Comparison of ENCODE assay signal across 25 cellular contexts in genomic region chr13:47049276-47049989, GRCh38.
DNase-seq lines count a peak whose midpoint lies in the region; ATAC-seq, FAIRE-seq and TF ChIP-seq lines count a peak whose summit lies in the region.
"Had no signal": no experiment of that assay in that cellular context is flagged by ENCODE, and none has a peak within 500 bp of the region (broad histone marks: within the 10 kb centered on the region; RNA-seq: fewer than 3 reads in every experiment).

No MANE protein-coding gene starts in this region.

- H4K8ac ChIP-seq in H1 (ENCODE audit: extremely low read depth, insufficient read depth, low read length): no peak overlapping the region

- no peaks in the 10 kb centered on the region for H3F3A ChIP-seq in SK-N-SH (replicated peaks; ENCODE audit: insufficient read depth)

- CTCF ChIA-PET in SK-N-SH (lab: Yijun Ruan, JAX) (no interaction called here), H1 (lab: Charles Lee; ENCODE audit: partially characterized antibody) (no interaction called here)

- no peak overlapping the region for H2BK15ac ChIP-seq in H1 (ENCODE audit: low read length)

- no peak overlapping the region for H3K18ac ChIP-seq in H1 (ENCODE audit: extremely low read depth, low read length)

- TF ChIP-seq EP300 in SK-N-SH (IDR thresholded peaks at IDR 0.05; ENCODE audit: borderline replicate concordance in 1 of 2, low read depth in 1 of 2, low read length in 1 of 2): no peak
- TF ChIP-seq EP300 in H1 (IDR thresholded peaks at IDR 0.05; ENCODE audit: borderline replicate concordance in 1 of 2, low read depth in 2 of 2, low read length in 2 of 2): no peak

- no peak overlapping the region for H2AK5ac ChIP-seq in H1 (ENCODE audit: low read depth, low read length)

- no peak overlapping the region for H3K56ac ChIP-seq in H1 (replicated peaks; ENCODE audit: insufficient read length, low read depth, low read length)

- H3K9me2 ChIP-seq in SK-N-SH: no peaks in the 10 kb centered on the region

- H3K36me3 ChIP-seq in SK-N-SH (replicated peaks in 1 of 2; ENCODE audit: control insufficient read depth in 1 of 2, insufficient read depth in 2 of 2, low read length in 1 of 2): no peaks in the 10 kb centered on the region
- H3K36me3 ChIP-seq in H1 (ENCODE audit: control insufficient read depth in 2 of 4, insufficient read depth in 4 of 4, low read length in 3 of 4): no peaks in the 10 kb centered on the region
- no peaks in the 10 kb centered on the region for H3K36me3 ChIP-seq in mesodermal cell (ENCODE audit: control insufficient read depth, insufficient read depth, low read length)
- H3K36me3 ChIP-seq: HAP-1, Peyer's patch, SJCRH30 had no signal

- no peak overlapping the region for H2BK12ac ChIP-seq in H1 (ENCODE audit: low read depth, low read length)

- no peak overlapping the region for H3K14ac ChIP-seq in H1 (ENCODE audit: insufficient read length)

- no peak overlapping the region for H4K5ac ChIP-seq in H1 (ENCODE audit: insufficient read length, low read depth, low read length)

- ATAC-seq in SK-N-SH treated with all-trans-retinoic acid at 6 μM for 48 hours: no peak; the same call in 2 of the 3 replicates

- H2BK120ac ChIP-seq in H1 (replicated peaks; ENCODE audit: low read depth, low read length): no peak overlapping the region

- DNase-seq in SK-N-SH (no peak), H1 (ENCODE audit: low read depth in 1 of 2, low spot score in 2 of 2) (no peak), NCI-H446 treated with DMSO at 0.1 percent for 48 hours (lab: John Stamatoyannopoulos, UW) (no peak), NCI-H2029 (lab: John Stamatoyannopoulos, UW) (no peak), NCI-H510A treated with DMSO at 0.1 percent for 48 hours (lab: John Stamatoyannopoulos, UW) (no peak), AML-193 (lab: John Stamatoyannopoulos, UW) (no peak)
- DNase-seq: CD8-positive, alpha-beta memory T cell; DMS53; GDM1; NCI-H1092 treated with DMSO at 0.1 percent for 48 hours; NCI-H1436 treated with DMSO at 0.1 percent for 48 hours; NCI-H2029 treated with DMSO at 0.1 percent for 48 hours; NCI-H226; NCI-H524 treated with DMSO at 0.1 percent for 48 hours; NCI-H82; Peyer's patch; SJCRH30 had no signal

- H3K4me3 ChIP-seq in SK-N-SH (ENCODE audit: low read depth in 2 of 2, low read length in 1 of 2): no peak overlapping the region
- no peak overlapping the region for H3K4me3 ChIP-seq in H1 (ENCODE audit: extremely low read depth in 1 of 4, insufficient read depth in 2 of 4, low read depth in 3 of 4, low read length in 4 of 4)
- H3K4me3 ChIP-seq in mesodermal cell (ENCODE audit: extremely low read depth, insufficient read depth, low read length, poor library complexity, severe bottlenecking): no peak overlapping the region
- H3K4me3 ChIP-seq: HAP-1, Peyer's patch, SJCRH30 had no signal

- H3K9me3 ChIP-seq in SK-N-SH (no peaks in the 10 kb centered on the region), H1 (ENCODE audit: insufficient read depth in 2 of 2, low read depth in 1 of 2, low read length in 1 of 2) (no peaks in the 10 kb centered on the region), mesodermal cell (ENCODE audit: control insufficient read depth, low read length) (no peaks in the 10 kb centered on the region)
- H3K9me3 ChIP-seq: HAP-1, Peyer's patch, SJCRH30 had no signal

- WGBS in SK-N-SH (ENCODE audit: low lambda C conversion rate): 45% methylated on average over 4 of the region's 4 CpGs
- WGBS in H1 (ENCODE audit: extremely low coverage in 1 of 2, insufficient coverage in 1 of 2, insufficient read length in 1 of 2, insufficient replicate concordance in 2 of 2, low coverage in 1 of 2, low lambda C conversion rate in 2 of 2, missing lambda C conversion rate in 1 of 2), 2 experiments: 84% methylated on average over 4 of the region's 4 CpGs; no CpG with 5 or more reads in 1 of the 2 experiments
- WGBS in mesodermal cell (ENCODE audit: insufficient coverage in 2 of 2), 2 experiments: 75 to 88% methylated on average over 2 to 3 of the region's 4 CpGs

- no peak for TF ChIP-seq POLR2A in H1 (IDR thresholded peaks at IDR 0.05; ENCODE audit: control extremely low read depth in 1 of 2, low read depth in 2 of 2, low read length in 2 of 2)

- 0 out of 2 replicates have a peak overlapping the region, but pooled peaks have one; percentile 47 for H2AFZ ChIP-seq in SK-N-SH (ENCODE audit: low read depth)
- peak overlapping the region; percentile 81 for H2AFZ ChIP-seq in H1 (ENCODE audit: low read length)

- H3K4me1 ChIP-seq in SK-N-SH (ENCODE audit: control insufficient read depth in 1 of 2, insufficient read depth in 2 of 2, low read depth in 1 of 2, low read length in 1 of 2) (no peaks in the 10 kb centered on the region), H1 (replicated peaks in 1 of 4; ENCODE audit: control insufficient read depth in 3 of 4, insufficient read depth in 4 of 4, low read length in 3 of 4) (peaks cover 0 to 5% (median 1%) of the 10 kb centered on the region in 4 experiments; a peak in 2 of 7 replicates), mesodermal cell (ENCODE audit: control insufficient read depth, insufficient read depth, low read length, poor library complexity, severe bottlenecking) (peaks cover 23% of the 10 kb centered on the region)
- H3K4me1 ChIP-seq: HAP-1, Peyer's patch, SJCRH30 had no signal

- no peaks in the 10 kb centered on the region for H3K79me1 ChIP-seq in H1 (ENCODE audit: low read depth, low read length)

- H3K23me2 ChIP-seq in H1 (ENCODE audit: low read depth, low read length): no peaks in the 10 kb centered on the region

- H3K23ac ChIP-seq in H1 (ENCODE audit: insufficient read length): no peak overlapping the region

- H3K9ac ChIP-seq in SK-N-SH (no peak overlapping the region), H1 (replicated peaks in 1 of 4; ENCODE audit: extremely low read depth in 1 of 4, low read depth in 3 of 4, low read length in 3 of 4) (no peak overlapping the region)
- H3K9ac ChIP-seq: KMS-11 had no signal

- H2BK5ac ChIP-seq in H1 (ENCODE audit: low read depth, low read length): no peak overlapping the region

- H3K27me3 ChIP-seq in SK-N-SH (ENCODE audit: insufficient read depth) (no peaks in the 10 kb centered on the region), H1 (replicated peaks in 1 of 4; ENCODE audit: control insufficient read depth in 3 of 4, extremely low read depth in 1 of 4, insufficient read depth in 3 of 4, low read length in 3 of 4) (no peaks in the 10 kb centered on the region)
- H3K27me3 ChIP-seq: Peyer's patch, SJCRH30 had no signal

- H4K91ac ChIP-seq in H1 (replicated peaks; ENCODE audit: insufficient read length, low read length): no peak overlapping the region

- no peak for TF ChIP-seq RAD21 in SK-N-SH (IDR thresholded peaks at IDR 0.05; ENCODE audit: low read length)
- no peak for TF ChIP-seq RAD21 in H1 (IDR thresholded peaks at IDR 0.05 in 1 of 2, conservative IDR thresholded peaks at IDR 0.05 in 1 of 2; ENCODE audit: low read depth in 2 of 2, low read length in 2 of 2)

- H3K4ac ChIP-seq in H1 (replicated peaks; ENCODE audit: insufficient read length, low read depth, low read length): no peak overlapping the region

- H3K4me2 ChIP-seq in SK-N-SH: no peak overlapping the region
- H3K4me2 ChIP-seq in H1 (ENCODE audit: insufficient read depth in 1 of 2, low read depth in 2 of 2, low read length in 2 of 2): no peak overlapping the region
- H3K4me2 ChIP-seq: KMS-11 had no signal

- TF ChIP-seq CTCF in SK-N-SH (IDR thresholded peaks at IDR 0.05): no peak
- TF ChIP-seq CTCF in H1 (IDR thresholded peaks at IDR 0.05; ENCODE audit: control extremely low read depth in 1 of 3, insufficient read depth in 1 of 3, low read depth in 1 of 3, low read length in 3 of 3): no peak

- H3K27ac ChIP-seq in SK-N-SH (ENCODE audit: low read depth in 2 of 2, low read length in 1 of 2): no peak overlapping the region
- no peak overlapping the region for H3K27ac ChIP-seq in H1 (ENCODE audit: low read depth, low read length)
- H3K27ac ChIP-seq in mesodermal cell (ENCODE audit: low read depth, low read length, severe bottlenecking): peak overlapping the region; percentile 60
- H3K27ac ChIP-seq: 22Rv1, C4-2B, KMS-11, Peyer's patch, SJCRH30 had no signal

- H2BK20ac ChIP-seq in H1 (ENCODE audit: low read length): no peak overlapping the region

- H4K20me1 ChIP-seq in SK-N-SH (ENCODE audit: insufficient read depth) (no peaks in the 10 kb centered on the region), H1 (replicated peaks in 1 of 2; ENCODE audit: control insufficient read depth in 1 of 2, insufficient read depth in 2 of 2, low read length in 2 of 2) (no peaks in the 10 kb centered on the region)

- no peak for FAIRE-seq in H1 (lab: Jason Lieb, UNC)
- FAIRE-seq: D721Med, GM18507 had no signal

- POLR2A ChIA-PET in SK-N-SH (lab: Yijun Ruan, JAX): no interaction called here
- POLR2A ChIA-PET in H1 (lab: Charles Lee; ENCODE audit: partially characterized antibody): no interaction called here

- no peaks in the 10 kb centered on the region for H3K79me2 ChIP-seq in SK-N-SH (ENCODE audit: insufficient read depth)
- H3K79me2 ChIP-seq in H1 (ENCODE audit: control insufficient read depth in 1 of 2, insufficient read depth in 2 of 2, low read length in 2 of 2): no peaks in the 10 kb centered on the region

TF ChIP-seq in SK-N-SH, 30 proteins besides CTCF, POLR2A, EP300 and RAD21 (continues in another document):
- TF ChIP-seq SIN3A (IDR thresholded peaks at IDR 0.05; ENCODE audit: borderline replicate concordance, low read depth, low read length) (no peak), RCOR1 (IDR thresholded peaks at IDR 0.05; ENCODE audit: low read length) (no peak), CHD2 (IDR thresholded peaks at IDR 0.05; ENCODE audit: low read length, partially characterized antibody) (no peak), NRF1 (IDR thresholded peaks at IDR 0.05; ENCODE audit: low read depth, low read length) (no peak), TEAD4 (IDR thresholded peaks at IDR 0.05; ENCODE audit: borderline replicate concordance, insufficient read depth) (no peak)

TF ChIP-seq in SK-N-SH treated with all-trans-retinoic acid at 6 μM for 48 hours, 23 proteins besides CTCF, POLR2A, EP300 and RAD21 (continues in another document):
- TF ChIP-seq BACH2 (CRISPR knock-in tag; IDR thresholded peaks at IDR 0.05; ENCODE audit: borderline replicate concordance) (no peak), ZFP30 (CRISPR knock-in tag; IDR thresholded peaks at IDR 0.05) (no peak), ZNF70 (CRISPR knock-in tag; IDR thresholded peaks at IDR 0.05) (no peak), ZFP3 (CRISPR knock-in tag; IDR thresholded peaks at IDR 0.05) (no peak), ARNTL (CRISPR knock-in tag; IDR thresholded peaks at IDR 0.05; ENCODE audit: borderline replicate concordance, low read depth) (no peak)

TF ChIP-seq in H1, 55 proteins besides CTCF, POLR2A, EP300 and RAD21 (continues in another document):
- no peak for TF ChIP-seq MAFK (IDR thresholded peaks at IDR 0.05; ENCODE audit: low read depth, low read length)
- TF ChIP-seq CTBP2 (IDR thresholded peaks at IDR 0.05; ENCODE audit: borderline replicate concordance, insufficient read depth, insufficient read length, low read length): no peak
- no peak for TF ChIP-seq JUN (IDR thresholded peaks at IDR 0.05; ENCODE audit: low read depth, low read length)
- TF ChIP-seq CHD2 (IDR thresholded peaks at IDR 0.05; ENCODE audit: low read length): no peak
- no peak for TF ChIP-seq TAF7 (optimal IDR thresholded peaks at IDR 0.05; ENCODE audit: borderline replicate concordance, low read depth, low read length)
- TF ChIP-seq SP1 (IDR thresholded peaks at IDR 0.05; ENCODE audit: low read depth, low read length): no peak
- TF ChIP-seq KDM1A (IDR thresholded peaks at IDR 0.05; ENCODE audit: borderline replicate concordance, low read length): no peak
